ENCODE assay signal across 20 cellular contexts in genomic region chr2:132374551-132374950, GRCh38. TPM values are rescaled to one million over a fixed set of nuclear protein-coding genes. Genes with fewer than 3 reads are reported as not detected.
A peak's percentile ranks its signal among the peaks of the same experiment; 100 is the strongest.
DNase-seq lines count a peak whose midpoint lies in the region; ATAC-seq, FAIRE-seq and TF ChIP-seq lines count a peak whose summit lies in the region.
"Had no signal": no experiment of that assay in that cellular context is flagged by ENCODE, and none has a peak within 500 bp of the region (broad histone marks: within the 10 kb centered on the region; RNA-seq: fewer than 3 reads in every experiment).

No MANE protein-coding gene starts in this region.

- no peaks in the 10 kb centered on the region for H3K27me3 Mint-ChIP-seq in Calu3 (ENCODE audit: unreplicated experiment)

- no peaks in the 10 kb centered on the region for H3K79me2 ChIP-seq in PC-3 (ENCODE audit: low read length)

- H2AFZ ChIP-seq in PC-3 (ENCODE audit: low read length), result no peak overlapping the region

- no peak overlapping the region for H3K4me3 Mint-ChIP-seq in Calu3 (ENCODE audit: low read depth, unreplicated experiment)
- H3K4me3 Mint-ChIP-seq: stimulated activated naive B cell treated with anti-CD40 and anti-IgM and Interleukin-4, amounts not matched to agents 10 μg/mL and 1 μg/mL and 100 μg/mL, for 72 hours had no signal

- ATAC-seq in PC-3 (peak; percentile 40; the same call in 1 of the 2 replicates), pancreas (peak in 3 of 4 donors; percentile 28 to 69 (median 65)), HG03442 (IDR thresholded peaks at IDR 0.05; ENCODE audit: unreplicated experiment) (no peak), GM21515 (IDR thresholded peaks at IDR 0.05; ENCODE audit: unreplicated experiment) (no peak)
- ATAC-seq: stimulated activated naive B cell treated with anti-CD40 and anti-IgM and Interleukin-4, amounts not matched to agents 10 μg/mL and 1 μg/mL and 100 μg/mL, for 72 hours had no signal

- H3K27ac Mint-ChIP-seq in Calu3 (ENCODE audit: unreplicated experiment), result peak overlapping the region; percentile 54
- H3K27ac Mint-ChIP-seq: stimulated activated naive B cell treated with anti-CD40 and anti-IgM and Interleukin-4, amounts not matched to agents 10 μg/mL and 1 μg/mL and 100 μg/mL, for 72 hours had no signal

- no peaks in the 10 kb centered on the region for H3K27me3 ChIP-seq in PC-3 (ENCODE audit: low read length)
- no peaks in the 10 kb centered on the region for H3K27me3 ChIP-seq in esophagus muscularis mucosa
- H3K27me3 ChIP-seq in pancreas, result no peaks in the 10 kb centered on the region
- H3K27me3 ChIP-seq: vagina had no signal

- H3K4me3 ChIP-seq in PC-3 (ENCODE audit: low read length) (no peak overlapping the region), esophagus muscularis mucosa (no peak overlapping the region), pancreas (no peak overlapping the region), lower leg skin (ENCODE audit: low read depth, poor library complexity, severe bottlenecking) (no peak overlapping the region)
- H3K4me3 ChIP-seq: coronary artery, vagina had no signal

- no peaks in the 10 kb centered on the region for H3K4me1 ChIP-seq in PC-3 (ENCODE audit: insufficient read depth, low read length)
- no peaks in the 10 kb centered on the region for H3K4me1 ChIP-seq in esophagus muscularis mucosa
- H3K4me1 ChIP-seq in pancreas, result no peaks in the 10 kb centered on the region

- TF ChIP-seq POLR2A in esophagus muscularis mucosa (IDR thresholded peaks at IDR 0.05; ENCODE audit: low read depth) (no peak), lower leg skin (IDR thresholded peaks at IDR 0.05) (no peak)

- peaks cover 5% of the 10 kb centered on the region for H3K9me3 Mint-ChIP-seq in Calu3 (ENCODE audit: low read depth, unreplicated experiment)

- DNase-seq in Calu3 (no peak), PC-3 (peak; percentile 29), esophagus muscularis mucosa (ENCODE audit: extremely low spot score) (peak; percentile 57), pancreas (no peak), lower leg skin (ENCODE audit: low spot score in 2 of 2) (no peak)
- no peak for DNase-seq in stimulated activated naive CD4-positive, alpha-beta T cell (lab: John Stamatoyannopoulos, UW)
- DNase-seq: activated CD4-positive, alpha-beta T cell treated with anti-CD3 and anti-CD28 coated beads for 4 hours; GDM1; islet precursor cell; NCI-H1436; NCI-H446 treated with DMSO at 0.1 percent for 48 hours; retina; stimulated activated naive B cell treated with anti-CD40 and anti-IgM and Interleukin-4, amounts not matched to agents 10 μg/mL and 1 μg/mL and 100 μg/mL, for 72 hours; T-helper 2 cell had no signal

- no peaks in the 10 kb centered on the region for H3K9me2 ChIP-seq in PC-3 (replicated peaks; ENCODE audit: low read length)

- H3F3A ChIP-seq in PC-3 (ENCODE audit: low read length, unreplicated experiment), result no peaks in the 10 kb centered on the region

- H3K9me3 ChIP-seq in PC-3 (ENCODE audit: low read length), result peaks cover 12% of the 10 kb centered on the region; the same call in 1 of the 2 replicates
- H3K9me3 ChIP-seq in esophagus muscularis mucosa, result no peaks in the 10 kb centered on the region
- no peaks in the 10 kb centered on the region for H3K9me3 ChIP-seq in pancreas
- H3K9me3 ChIP-seq: vagina had no signal

- TF ChIP-seq EP300 in esophagus muscularis mucosa (IDR thresholded peaks at IDR 0.05), result no peak

- CTCF ChIA-PET in Calu3 (lab: Charles Lee), result interaction anchor here (0.8 kb wide), 1 partner anchor 22 kb away, joined by 4 read pairs; no protein-coding TSS in a partner anchor
- CTCF ChIA-PET in PC-3 (lab: Charles Lee), result no interaction called here

- 60% methylated on average over 2 of the region's 2 CpGs for WGBS in esophagus muscularis mucosa
- WGBS in pancreas, 2 donors, result 80 to 82% methylated on average over 2 of the region's 2 CpGs
- WGBS in lower leg skin, 2 donors, result 42 to 44% methylated on average over 2 of the region's 2 CpGs

- peaks cover 17% of the 10 kb centered on the region for H3K4me1 Mint-ChIP-seq in Calu3 (ENCODE audit: low read depth, unreplicated experiment)

- H3K27ac ChIP-seq in PC-3 (ENCODE audit: low read length), result no peak overlapping the region
- H3K27ac ChIP-seq in esophagus muscularis mucosa (replicated peaks in 1 of 4), result peak overlapping the region in 3 of 4 donors; percentile 39 to 65 (median 41)
- no peak overlapping the region for H3K27ac ChIP-seq in pancreas
- H3K27ac ChIP-seq: C4-2B, coronary artery, vagina had no signal

- H3K4me2 ChIP-seq in PC-3 (ENCODE audit: low read length), result no peak overlapping the region

- intact Hi-C loops in Calu3 (cut with micrococcal nuclease; ENCODE audit: unreplicated experiment), result loop anchor here (2.0 kb wide), 1 partner anchor 42 kb away; the partner anchor contains the start of gene GPR39
- intact Hi-C loops in PC-3 (cut with micrococcal nuclease), result no loop called here
- intact Hi-C loops in esophagus muscularis mucosa (cut with DNase I), result no loop called here
- intact Hi-C loops in pancreas (cut with DNase I), result no loop called here
- intact Hi-C loops in lower leg skin (cut with DNase I; ENCODE audit: low total_unique reads), result no loop called here

- peaks cover 5% of the 10 kb centered on the region for H3K36me3 Mint-ChIP-seq in Calu3 (ENCODE audit: insufficient read depth, unreplicated experiment)
- H3K36me3 Mint-ChIP-seq: stimulated activated naive B cell treated with anti-CD40 and anti-IgM and Interleukin-4, amounts not matched to agents 10 μg/mL and 1 μg/mL and 100 μg/mL, for 72 hours had no signal

- POLR2A ChIA-PET in PC-3 (lab: Charles Lee; ENCODE audit: unreplicated experiment), result no interaction called here

- no peak overlapping the region for H3K9ac ChIP-seq in PC-3 (ENCODE audit: low read length)

- BruUV-seq in Calu3 (replicated peaks; lab: Mats Ljungman, UMichigan) (no TSS peak), PC-3 (replicated peaks; lab: Mats Ljungman, UMichigan) (no TSS peak)

- TF ChIP-seq CTCF in Calu3 (IDR thresholded peaks at IDR 0.05; ENCODE audit: unreplicated experiment) (no peak), PC-3 (conservative IDR thresholded peaks at IDR 0.05; ENCODE audit: low read depth, low read length) (no peak), esophagus muscularis mucosa (IDR thresholded peaks at IDR 0.05) (no peak), pancreas (IDR thresholded peaks at IDR 0.05) (no peak), lower leg skin (IDR thresholded peaks at IDR 0.05) (no peak)

- H4K20me1 ChIP-seq in PC-3 (ENCODE audit: low read length), result no peaks in the 10 kb centered on the region

- no peak for FAIRE-seq in pancreas (lab: Jason Lieb, UNC)
- FAIRE-seq: GM18507 had no signal

- H3K36me3 ChIP-seq in PC-3 (ENCODE audit: low read depth, low read length) (no peaks in the 10 kb centered on the region), esophagus muscularis mucosa (no peaks in the 10 kb centered on the region), pancreas (no peaks in the 10 kb centered on the region)
- H3K36me3 ChIP-seq: vagina had no signal

RNA-seq across cellular contexts. Expression of gene GPR39, which starts 42.1 kb away (rescaled TPM):
- total RNA-seq in Calu3 (2022) (24.1 and 24.9 TPM in 2 replicates), PC-3 (2014; rRNA removed) (34.8 and 43.2 TPM in 2 replicates), esophagus muscularis mucosa (1 to 10 TPM in 1 of 4 donors, under 1 TPM in 1, not detected in 2; 0.13 to 1.3 TPM), pancreas (1 to 10 TPM; 3.2 to 8.1 (median 4.5) TPM), lower leg skin (1 to 10 TPM in 3 of 4 donors, under 1 TPM in 1; 0.30 to 2.8 (median 2.0) TPM)
- polyA plus RNA-seq in pancreas, result 1 to 10 TPM; 2.3 to 3.1 TPM
- total RNA-seq: vagina had no signal

Comparison
In these comparisons a context has a peak if more than half of its experiments do, and no peak if none do; other contexts are left out.
1. DNase-seq: peak in PC-3 (single experiment) and esophagus muscularis mucosa (single experiment); none in Calu3 (single experiment), pancreas (0 of 6), lower leg skin (0 of 2) and stimulated activated naive CD4-positive, alpha-beta T cell (0 of 6).
2. ATAC-seq: peak in PC-3 (single experiment) and pancreas (3 of 4); none in HG03442 (single experiment) and GM21515 (single experiment).
3. H3K27ac ChIP-seq: peak in esophagus muscularis mucosa (3 of 4); none in PC-3 (single experiment) and pancreas (0 of 4).